ENCODE assay signal across 8 cellular contexts in the genomic region with DNA sequence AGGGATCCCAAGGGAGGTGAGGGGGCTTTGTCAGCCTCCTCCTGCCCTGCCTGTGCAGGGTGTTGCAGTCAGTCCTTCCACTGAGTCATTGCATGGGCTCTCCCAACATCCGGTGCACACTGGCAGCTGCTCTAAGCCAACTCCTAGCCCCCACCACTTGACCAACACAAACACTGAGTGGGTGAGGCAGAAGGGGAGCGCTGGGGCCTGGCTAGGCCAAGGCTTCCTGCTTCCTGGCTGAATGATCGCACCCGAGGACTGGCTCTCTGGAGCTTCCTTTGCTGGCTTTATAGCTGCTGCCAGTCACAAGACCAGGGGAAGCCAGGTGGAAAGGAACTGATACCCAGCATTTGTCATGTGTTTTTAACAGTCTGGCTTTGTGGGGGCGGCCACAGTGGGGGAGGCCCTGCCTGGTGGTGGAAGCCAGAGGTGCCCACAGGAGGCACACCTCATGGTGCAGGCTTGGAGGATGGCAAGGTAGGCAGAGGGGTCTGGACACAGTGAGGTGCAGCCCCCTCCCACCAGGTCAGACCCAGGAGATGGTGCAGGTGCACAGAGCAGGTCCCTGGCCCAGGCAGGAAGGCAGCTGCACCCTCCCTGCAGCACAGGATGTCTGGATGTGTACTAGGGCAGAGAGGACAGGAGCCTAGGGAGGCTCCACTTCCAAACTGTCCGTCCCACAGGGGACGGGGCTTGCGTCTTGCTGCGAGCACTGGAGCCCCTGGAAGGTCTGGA. TPM values are rescaled to one million over a fixed set of nuclear protein-coding genes. Genes with fewer than 3 reads are reported as not detected.
DNase-seq lines count a peak whose midpoint lies in the region; ATAC-seq and TF ChIP-seq lines count a peak whose summit lies in the region.

No MANE protein-coding gene starts in this region.

- H3K27ac ChIP-seq in esophagus (ENCODE audit: low read depth in 2 of 2, low read length in 1 of 2) (peak overlapping the region; percentile 48), ovary (peak overlapping the region in 1 of 2 donors; percentile 57), vagina (peak overlapping the region; percentile 62)

- intact Hi-C loops in ovary (cut with DNase I), result no loop called here
- intact Hi-C loops in vagina (cut with DNase I), result no loop called here

- DNase-seq in DMS53 (lab: John Stamatoyannopoulos, UW), result peak; percentile 97
- DNase-seq in NCI-H146 treated with DMSO at 0.1 percent for 48 hours (lab: John Stamatoyannopoulos, UW; ENCODE audit: unreplicated experiment), result peak; percentile 34
- DNase-seq in activated CD8-positive, alpha-beta memory T cell treated with anti-CD3 and anti-CD28 coated beads for 48 hours (ENCODE audit: low read depth in 2 of 3, low spot score in 2 of 3), result peak; percentile 41 to 52 (median 43)
- DNase-seq in ovary, result peak; percentile 61 to 73 (median 68)
- no peak for DNase-seq in vagina (ENCODE audit: extremely low spot score in 2 of 2)

- H3K27me3 ChIP-seq in esophagus (ENCODE audit: control insufficient read depth in 1 of 2, insufficient read depth in 2 of 2, low read length in 2 of 2) (no peaks in the 10 kb centered on the region), ovary (no peaks in the 10 kb centered on the region), vagina (no peaks in the 10 kb centered on the region)

- WGBS in esophagus, 2 donors, result 53 to 57% methylated on average over 9 of the region's 9 CpGs
- 31 to 45% (median 42%) methylated on average over 8 to 9 of the region's 9 CpGs for WGBS in ovary, 3 donors

- H3K36me3 ChIP-seq in esophagus (ENCODE audit: control insufficient read depth in 2 of 2, insufficient read depth in 2 of 2, low read length in 1 of 2), result peaks cover 12 to 52% of the 10 kb centered on the region in 2 donors
- H3K36me3 ChIP-seq in ovary, result no peaks in the 10 kb centered on the region
- H3K36me3 ChIP-seq in vagina, result peaks cover 0 to 39% of the 10 kb centered on the region in 2 donors

- no peak overlapping the region for H3K4me3 ChIP-seq in esophagus (ENCODE audit: low read depth in 1 of 2, low read length in 2 of 2)
- H3K4me3 ChIP-seq in ovary, result no peak overlapping the region
- H3K4me3 ChIP-seq in vagina, result no peak overlapping the region

- peaks cover 4 to 11% of the 10 kb centered on the region in 2 donors for H3K4me1 ChIP-seq in esophagus (ENCODE audit: control insufficient read depth in 2 of 2, insufficient read depth in 2 of 2, low read length in 1 of 2)
- peaks cover 17% of the 10 kb centered on the region for H3K4me1 ChIP-seq in ovary (ENCODE audit: insufficient read depth)
- peaks cover 26% of the 10 kb centered on the region for H3K4me1 ChIP-seq in vagina

- no peak for TF ChIP-seq POLR2A in ovary (IDR thresholded peaks at IDR 0.05)
- TF ChIP-seq POLR2A in vagina (IDR thresholded peaks at IDR 0.05), result no peak

- H3K9me3 ChIP-seq in esophagus (ENCODE audit: control insufficient read depth in 2 of 2, insufficient read depth in 1 of 2, low read depth in 1 of 2, low read length in 1 of 2) (no peaks in the 10 kb centered on the region), ovary (no peaks in the 10 kb centered on the region), vagina (no peaks in the 10 kb centered on the region)

- ATAC-seq in GM21825 (IDR thresholded peaks at IDR 0.05; ENCODE audit: unreplicated experiment) (peak; percentile 68), GM19035 (IDR thresholded peaks at IDR 0.05; ENCODE audit: unreplicated experiment) (no peak)

- TF ChIP-seq CTCF in ovary (IDR thresholded peaks at IDR 0.05) (no peak), vagina (IDR thresholded peaks at IDR 0.05) (no peak)

- TF ChIP-seq EP300 in ovary (IDR thresholded peaks at IDR 0.05), result no peak

RNA-seq across cellular contexts. Expression of gene MPG, which starts 6.9 kb away (rescaled TPM):
- polyA plus RNA-seq in esophagus (10 to 100 TPM; 42.3 to 45.3 TPM), ovary (10 to 100 TPM in 1 of 2 donors, under 1 TPM in 1; 0.60 to 68.4 TPM)
- total RNA-seq in ovary (10 to 100 TPM; 42.5 to 90.9 (median 48.4) TPM), vagina (124 TPM)

RNA-seq across cellular contexts. Expression of gene RHBDF1, which starts 12.5 kb away (rescaled TPM):
- polyA plus RNA-seq in esophagus (10 to 100 TPM; 36.6 to 56.0 TPM), ovary (10 to 100 TPM; 10.9 to 52.8 TPM)
- total RNA-seq in ovary (10 to 100 TPM; 22.6 to 76.0 (median 49.2) TPM), vagina (86.9 TPM)

RNA-seq across cellular contexts. Expression of gene SNRNP25, which starts 31.3 kb away (rescaled TPM):
- polyA plus RNA-seq in esophagus (10 to 100 TPM; 18.1 to 25.6 TPM), ovary (10 to 100 TPM; 26.9 to 35.7 TPM)
- total RNA-seq in ovary (10 to 100 TPM; 12.8 to 27.8 (median 23.7) TPM), vagina (15.0 TPM)

RNA-seq across cellular contexts. Expression of gene POLR3K, which starts 31.5 kb away (rescaled TPM):
- polyA plus RNA-seq in esophagus (10 to 100 TPM in 1 of 2 donors, 1 to 10 TPM in 1; 4.3 to 11.4 TPM), ovary (10 to 100 TPM in 1 of 2 donors, 1 to 10 TPM in 1; 9.4 to 11.9 TPM)
- total RNA-seq in ovary (10 to 100 TPM in 3 of 7 donors, 1 to 10 TPM in 4; 3.7 to 11.0 (median 9.9) TPM), vagina (12.8 TPM)

RNA-seq across cellular contexts. Expression of gene NPRL3, which starts 53.6 kb away (rescaled TPM):
- polyA plus RNA-seq in esophagus (10 to 100 TPM in 1 of 2 donors, 1 to 10 TPM in 1; 9.6 to 14.0 TPM), ovary (10 to 100 TPM; 16.2 to 33.1 TPM)
- total RNA-seq in ovary (10 to 100 TPM; 22.2 to 49.0 (median 38.7) TPM), vagina (29.2 TPM)

Comparison
In these comparisons a context has a peak if more than half of its experiments do, and no peak if none do; other contexts are left out.
1. DNase-seq: peak in DMS53 (single experiment), NCI-H146 treated with DMSO at 0.1 percent for 48 hours (single experiment), activated CD8-positive, alpha-beta memory T cell treated with anti-CD3 and anti-CD28 coated beads for 48 hours (3 of 3) and ovary (5 of 5); none in vagina (0 of 2).